In genomic region chr3:149812165-149812605, GRCh38 we compare ENCODE assay signal across 8 cellular contexts. TPM values are rescaled to one million over a fixed set of nuclear protein-coding genes. Genes with fewer than 3 reads are reported as not detected.
A peak's percentile ranks its signal among the peaks of the same experiment; 100 is the strongest.
DNase-seq lines count a peak whose midpoint lies in the region; ATAC-seq, FAIRE-seq and TF ChIP-seq lines count a peak whose summit lies in the region.

No MANE protein-coding gene starts in this region.

- TF ChIP-seq EP300 in transverse colon (IDR thresholded peaks at IDR 0.05; ENCODE audit: low read depth) = no peak

- ATAC-seq in activated T-cell treated with anti-CD3 and anti-CD28 coated beads, Interleukin-2, amount 50 U/mL, for 4 hours = no peak
- ATAC-seq in lung (ENCODE audit: insufficient read depth, low FRiP score) (no peak), HG03139 (IDR thresholded peaks at IDR 0.05; ENCODE audit: unreplicated experiment) (no peak)

- peak overlapping the region; percentile 86 for H3K4me3 ChIP-seq in astrocyte of the cerebellum (ENCODE audit: low read depth, low read length)
- H3K4me3 ChIP-seq in lung = peak overlapping the region; percentile 54
- peak overlapping the region; percentile 67 to 78 (median 71) for H3K4me3 ChIP-seq in transverse colon

- H3K9me3 Mint-ChIP-seq in activated T-cell treated with anti-CD3 and anti-CD28 coated beads, Interleukin-2, amount 50 U/mL, for 4 hours = no peaks in the 10 kb centered on the region

- H3K9me3 ChIP-seq in lung (ENCODE audit: control insufficient read depth in 2 of 2, insufficient read depth in 1 of 2, low read length in 1 of 2) (no peaks in the 10 kb centered on the region), transverse colon (no peaks in the 10 kb centered on the region)

- no peak for TF ChIP-seq POLR2A in transverse colon (IDR thresholded peaks at IDR 0.05)

- H3K4me1 ChIP-seq in lung (ENCODE audit: control insufficient read depth in 2 of 2, insufficient read depth in 2 of 2, low read length in 2 of 2) = peaks cover 2 to 17% of the 10 kb centered on the region in 2 donors
- H3K4me1 ChIP-seq in transverse colon = peaks cover 16 to 38% (median 37%) of the 10 kb centered on the region in 4 donors

- no peak for DNase-seq in activated T-cell treated with anti-CD3 and anti-CD28 coated beads, Interleukin-2, amount 50 U/mL, for 4 hours
- DNase-seq in activated T-cell treated with anti-CD3 and anti-CD28 coated beads, Interleukin-2, amount 50 U/mL, for 48 hours = no peak
- DNase-seq in astrocyte of the cerebellum (ENCODE audit: low read depth) = no peak
- no peak for DNase-seq in lung (ENCODE audit: low spot score)
- DNase-seq in transverse colon = no peak
- no peak for DNase-seq in occipital lobe (lab: John Stamatoyannopoulos, UW)
- no peak for DNase-seq in HTR-8/SVneo (ENCODE audit: insufficient read length, low spot score)

- H3K36me3 ChIP-seq in lung (ENCODE audit: control insufficient read depth in 2 of 2, insufficient read depth in 2 of 2, low read length in 2 of 2) (no peaks in the 10 kb centered on the region), transverse colon (no peaks in the 10 kb centered on the region)

- WGBS in lung, 2 donors = 20 to 38% methylated on average over 13 of the region's 13 CpGs
- WGBS in transverse colon (ENCODE audit: low coverage in 1 of 2), 2 donors = 0 to 11% methylated on average over 1 to 13 of the region's 13 CpGs

- no peak for FAIRE-seq in HTR-8/SVneo (lab: Jason Lieb, UNC)

- H3K4me3 Mint-ChIP-seq in activated T-cell treated with anti-CD3 and anti-CD28 coated beads, Interleukin-2, amount 50 U/mL, for 4 hours = peak overlapping the region; percentile 98

- in situ Hi-C loops in astrocyte of the cerebellum (cut with HindIII; ENCODE audit: low sequenced_read_pairs) = no loop called here
- in situ Hi-C loops in transverse colon (cut with MboI; ENCODE audit: low pct_ligation_motif_present in 1 of 4, low pct_unique_long_range_greater_than_20kb in 1 of 4, low sequenced_read_pairs in 3 of 4) = no loop called here

- H3K27me3 Mint-ChIP-seq in activated T-cell treated with anti-CD3 and anti-CD28 coated beads, Interleukin-2, amount 50 U/mL, for 4 hours (ENCODE audit: low read depth) = no peaks in the 10 kb centered on the region

- no peaks in the 10 kb centered on the region for H3K36me3 Mint-ChIP-seq in activated T-cell treated with anti-CD3 and anti-CD28 coated beads, Interleukin-2, amount 50 U/mL, for 4 hours (ENCODE audit: insufficient read depth)

- TF ChIP-seq CTCF in astrocyte of the cerebellum (IDR thresholded peaks at IDR 0.05; ENCODE audit: low read depth, low read length, missing control alignments) = no peak
- no peak for TF ChIP-seq CTCF in lung (IDR thresholded peaks at IDR 0.05; ENCODE audit: control extremely low read depth, extremely low read depth)
- no peak for TF ChIP-seq CTCF in transverse colon (IDR thresholded peaks at IDR 0.05)

- H3K27ac ChIP-seq in lung (ENCODE audit: low read depth in 1 of 2, low read length in 1 of 2) = peak overlapping the region; percentile 98 to 99
- H3K27ac ChIP-seq in transverse colon = peak overlapping the region; percentile 96 to 99 (median 98)

- H3K27me3 ChIP-seq in lung (ENCODE audit: control insufficient read depth, insufficient read depth) = no peaks in the 10 kb centered on the region
- no peaks in the 10 kb centered on the region for H3K27me3 ChIP-seq in transverse colon

- H3K4me1 Mint-ChIP-seq in activated T-cell treated with anti-CD3 and anti-CD28 coated beads, Interleukin-2, amount 50 U/mL, for 4 hours (ENCODE audit: low read depth) = peaks cover 38% of the 10 kb centered on the region

- intact Hi-C loops in transverse colon (cut with DNase I; ENCODE audit: low total_unique reads) = no loop called here

RNA-seq across cellular contexts. Expression of gene RNF13, which starts 0.8 kb away (rescaled TPM):
- 10 to 100 TPM; 29.4 to 31.9 (median 30.7) TPM for total RNA-seq in activated T-cell treated with anti-CD3 and anti-CD28 coated beads, Interleukin-2, amount 50 U/mL, for 4 hours
- total RNA-seq in lung (100 to 1,000 TPM in 1 of 2 donors, 10 to 100 TPM in 1; 76.1 to 170 TPM), transverse colon (10 to 100 TPM; 18.3 to 68.6 (median 42.8) TPM), occipital lobe (108 TPM)
- polyA plus RNA-seq in lung = 100 to 1,000 TPM in 1 of 2 donors, 10 to 100 TPM in 1; 56.2 to 117 TPM

RNA-seq across cellular contexts. Expression of gene ANKUB1, which starts 19.8 kb away (rescaled TPM):
- total RNA-seq in activated T-cell treated with anti-CD3 and anti-CD28 coated beads, Interleukin-2, amount 50 U/mL, for 4 hours = not detected
- total RNA-seq in lung (1 to 10 TPM; 3.5 to 6.7 TPM), transverse colon (not detected), occipital lobe (0.78 TPM)
- 1 to 10 TPM; 1.3 to 1.4 TPM for polyA plus RNA-seq in lung

RNA-seq across cellular contexts. Expression of gene COMMD2, which starts 59.9 kb away (rescaled TPM):
- 10 to 100 TPM; 41.3 to 44.5 (median 44.1) TPM for total RNA-seq in activated T-cell treated with anti-CD3 and anti-CD28 coated beads, Interleukin-2, amount 50 U/mL, for 4 hours
- total RNA-seq in lung = 10 to 100 TPM; 35.6 to 72.4 TPM
- 10 to 100 TPM; 10.1 to 23.7 TPM for polyA plus RNA-seq in lung
- 10 to 100 TPM; 11.3 to 20.2 (median 16.1) TPM for total RNA-seq in transverse colon
- total RNA-seq in occipital lobe = 126 TPM
